In genomic region chr5:84393969-84394368, GRCh38 we compare ENCODE assay signal across 14 cellular contexts. TPM values are rescaled to one million over a fixed set of nuclear protein-coding genes. Genes with fewer than 3 reads are reported as not detected.
DNase-seq lines count a peak whose midpoint lies in the region; ATAC-seq and TF ChIP-seq lines count a peak whose summit lies in the region.
"Had no signal": no experiment of that assay in that cellular context is flagged by ENCODE, and none has a peak within 500 bp of the region (broad histone marks: within the 10 kb centered on the region; RNA-seq: fewer than 3 reads in every experiment).

No MANE protein-coding gene starts in this region.

- H3K9me2 ChIP-seq in PC-9 (ENCODE audit: insufficient read depth), result peaks cover 7% of the 10 kb centered on the region; the same call in 1 of the 2 replicates

- H3K4me2 ChIP-seq in PC-9 (no peak overlapping the region), osteoblast (ENCODE audit: insufficient read depth, low read length) (peak overlapping the region; percentile 39)

- BruUV-seq in PC-9 (replicated peaks; lab: Mats Ljungman, UMichigan), result no TSS peak

- intact Hi-C loops in PC-9 (cut with micrococcal nuclease; ENCODE audit: unreplicated experiment), result loop anchor here (2.0 kb wide), 1 partner anchor 43 kb away; no protein-coding TSS in a partner anchor

- peak; percentile 61 for DNase-seq in GM03348 (ENCODE audit: low spot score)
- DNase-seq in PC-9, result peak; percentile 65 to 72
- peak; percentile 79 for DNase-seq in dermis blood vessel endothelial cell
- DNase-seq in osteoblast (ENCODE audit: insufficient read length, low spot score, missing footprints), result peak; percentile 71
- no peak for DNase-seq in activated CD8-positive, alpha-beta T cell treated with anti-CD3 and anti-CD28 coated beads, Interleukin-2, amount 10 ng/mL, durations not matched to agents 7 days and 5 days
- no peak for DNase-seq in stimulated activated naive CD4-positive, alpha-beta T cell (lab: John Stamatoyannopoulos, UW)
- no peak for DNase-seq in NCI-H1694 treated with DMSO at 0.1 percent for 48 hours (lab: John Stamatoyannopoulos, UW)
- DNase-seq: activated T-cell treated with anti-CD3 and anti-CD28 coated beads, Interleukin-2, amount 50 U/mL, for 4 hours; gastrocnemius medialis; WERI-Rb-1 had no signal

- POLR2A ChIA-PET in PC-9 (lab: Charles Lee; ENCODE audit: unreplicated experiment), result no interaction called here
- POLR2A ChIA-PET in activated CD8-positive, alpha-beta T cell treated with anti-CD3 and anti-CD28 coated beads, Interleukin-2, amount 10 ng/mL, durations not matched to agents 7 days and 5 days (lab: Charles Lee), result no interaction called here

- peaks cover 12% of the 10 kb centered on the region for H3K4me1 ChIP-seq in PC-9 (replicated peaks; ENCODE audit: insufficient read depth)
- H3K4me1 ChIP-seq in osteoblast (ENCODE audit: insufficient read depth, low read length), result peaks cover 14% of the 10 kb centered on the region
- H3K4me1 ChIP-seq: gastrocnemius medialis had no signal

- H3K9me3 Mint-ChIP-seq in activated CD8-positive, alpha-beta T cell treated with anti-CD3 and anti-CD28 coated beads, Interleukin-2, amount 10 ng/mL, durations not matched to agents 7 days and 5 days (ENCODE audit: insufficient read depth), result no peaks in the 10 kb centered on the region
- H3K9me3 Mint-ChIP-seq: brain had no signal

- CTCF ChIA-PET in PC-9 (lab: Charles Lee), result interaction anchor here (0.6 to 0.7 kb wide), 2 partner anchors 32 to 49 kb away, joined by 4 to 7 read pairs; no protein-coding TSS in a partner anchor
- CTCF ChIA-PET in activated CD8-positive, alpha-beta T cell treated with anti-CD3 and anti-CD28 coated beads, Interleukin-2, amount 10 ng/mL, durations not matched to agents 7 days and 5 days (lab: Charles Lee), result no interaction called here

- no peak overlapping the region for H2AFZ ChIP-seq in PC-9
- H2AFZ ChIP-seq in osteoblast (ENCODE audit: low read length), result no peak overlapping the region

- no peaks in the 10 kb centered on the region for H3K27me3 ChIP-seq in PC-9 (ENCODE audit: insufficient read depth, low read depth)
- no peaks in the 10 kb centered on the region for H3K27me3 ChIP-seq in osteoblast (ENCODE audit: insufficient read depth, low read length)
- H3K27me3 ChIP-seq: gastrocnemius medialis, tibial nerve had no signal

- H3K27ac ChIP-seq in PC-9 (no peak overlapping the region), osteoblast (ENCODE audit: low read depth, low read length) (peak overlapping the region; percentile 72)
- H3K27ac ChIP-seq: gastrocnemius medialis, WERI-Rb-1 had no signal

- H3K79me2 ChIP-seq in PC-9 (ENCODE audit: low read depth), result no peaks in the 10 kb centered on the region
- H3K79me2 ChIP-seq in osteoblast (ENCODE audit: insufficient read depth, low read length), result peaks cover 7% of the 10 kb centered on the region

- no peaks in the 10 kb centered on the region for H4K20me1 ChIP-seq in PC-9 (ENCODE audit: insufficient read depth)
- H4K20me1 ChIP-seq in osteoblast (ENCODE audit: insufficient read depth, low read length), result no peaks in the 10 kb centered on the region

- no peaks in the 10 kb centered on the region for H3K9me3 ChIP-seq in PC-9 (ENCODE audit: insufficient read depth, low read depth)
- no peaks in the 10 kb centered on the region for H3K9me3 ChIP-seq in osteoblast (ENCODE audit: low read depth, low read length)
- H3K9me3 ChIP-seq: gastrocnemius medialis, tibial nerve had no signal

- peaks cover 9% of the 10 kb centered on the region; the same call in 1 of the 2 replicates for H3F3A ChIP-seq in PC-9 (ENCODE audit: insufficient read depth, low read depth)

- H3K4me3 ChIP-seq in PC-9 (no peak overlapping the region), osteoblast (ENCODE audit: insufficient read depth, low read length) (no peak overlapping the region)
- H3K4me3 ChIP-seq: gastrocnemius medialis, tibial nerve had no signal

- no peaks in the 10 kb centered on the region for H3K4me1 Mint-ChIP-seq in activated CD8-positive, alpha-beta T cell treated with anti-CD3 and anti-CD28 coated beads, Interleukin-2, amount 10 ng/mL, durations not matched to agents 7 days and 5 days (ENCODE audit: low read depth)
- H3K4me1 Mint-ChIP-seq: brain had no signal

- no peak for ATAC-seq in activated CD8-positive, alpha-beta T cell treated with anti-CD3 and anti-CD28 coated beads, Interleukin-2, amount 10 ng/mL, durations not matched to agents 7 days and 5 days
- ATAC-seq in HG03095 (IDR thresholded peaks at IDR 0.05; ENCODE audit: unreplicated experiment), result no peak
- ATAC-seq: activated T-cell treated with anti-CD3 and anti-CD28 coated beads, Interleukin-2, amount 50 U/mL, for 4 hours; gastrocnemius medialis; Right ventricle myocardium inferior had no signal

- H3K36me3 ChIP-seq in PC-9 (ENCODE audit: low read depth) (no peaks in the 10 kb centered on the region), osteoblast (ENCODE audit: insufficient read depth, low read length) (peaks cover 2% of the 10 kb centered on the region)
- H3K36me3 ChIP-seq: gastrocnemius medialis, tibial nerve, WERI-Rb-1 had no signal

- no peaks in the 10 kb centered on the region for H3K27me3 Mint-ChIP-seq in activated CD8-positive, alpha-beta T cell treated with anti-CD3 and anti-CD28 coated beads, Interleukin-2, amount 10 ng/mL, durations not matched to agents 7 days and 5 days (ENCODE audit: low read depth)

- no peaks in the 10 kb centered on the region for H3K36me3 Mint-ChIP-seq in activated CD8-positive, alpha-beta T cell treated with anti-CD3 and anti-CD28 coated beads, Interleukin-2, amount 10 ng/mL, durations not matched to agents 7 days and 5 days (ENCODE audit: low read depth)
- H3K36me3 Mint-ChIP-seq: brain had no signal

- TF ChIP-seq CTCF in PC-9 (conservative IDR thresholded peaks at IDR 0.05) (no peak), osteoblast (IDR thresholded peaks at IDR 0.05; ENCODE audit: extremely low read depth, low read depth, low read length) (peak; percentile 27)

- no peak overlapping the region for H3K4me3 Mint-ChIP-seq in activated CD8-positive, alpha-beta T cell treated with anti-CD3 and anti-CD28 coated beads, Interleukin-2, amount 10 ng/mL, durations not matched to agents 7 days and 5 days
- H3K4me3 Mint-ChIP-seq: activated T-cell treated with anti-CD3 and anti-CD28 coated beads, Interleukin-2, amount 50 U/mL, for 4 hours; brain had no signal

- no peak overlapping the region for H3K27ac Mint-ChIP-seq in activated CD8-positive, alpha-beta T cell treated with anti-CD3 and anti-CD28 coated beads, Interleukin-2, amount 10 ng/mL, durations not matched to agents 7 days and 5 days
- H3K27ac Mint-ChIP-seq: brain had no signal

RNA-seq across cellular contexts. Expression of gene EDIL3, which starts 9.3 kb away (rescaled TPM):
- total RNA-seq in PC-9 (2021) (6.7 and 7.2 TPM in 2 replicates), dermis blood vessel endothelial cell (0.65 and 1.5 TPM in 2 replicates), osteoblast (366 and 406 TPM in 2 replicates)
- not detected for total RNA-seq in activated CD8-positive, alpha-beta T cell treated with anti-CD3 and anti-CD28 coated beads, Interleukin-2, amount 10 ng/mL, durations not matched to agents 7 days and 5 days

Comparison
In these comparisons a context has a peak if more than half of its experiments do, and no peak if none do; other contexts are left out.
1. DNase-seq: peak in GM03348 (single experiment), PC-9 (2 of 2), dermis blood vessel endothelial cell (single experiment) and osteoblast (single experiment); none in activated CD8-positive, alpha-beta T cell treated with anti-CD3 and anti-CD28 coated beads, Interleukin-2, amount 10 ng/mL, durations not matched to agents 7 days and 5 days (single experiment), stimulated activated naive CD4-positive, alpha-beta T cell (0 of 6) and NCI-H1694 treated with DMSO at 0.1 percent for 48 hours (single experiment).
2. RNA of gene EDIL3, which starts 9.3 kb away (total RNA-seq): 366 to 406 TPM in osteoblast; 6.7 to 7.2 TPM in PC-9, 0.65 to 1.5 TPM in dermis blood vessel endothelial cell and not detected in activated CD8-positive, alpha-beta T cell treated with anti-CD3 and anti-CD28 coated beads, Interleukin-2, amount 10 ng/mL, durations not matched to agents 7 days and 5 days; every median in the first group is over 10 times any median in the second.